In the genomic region with DNA sequence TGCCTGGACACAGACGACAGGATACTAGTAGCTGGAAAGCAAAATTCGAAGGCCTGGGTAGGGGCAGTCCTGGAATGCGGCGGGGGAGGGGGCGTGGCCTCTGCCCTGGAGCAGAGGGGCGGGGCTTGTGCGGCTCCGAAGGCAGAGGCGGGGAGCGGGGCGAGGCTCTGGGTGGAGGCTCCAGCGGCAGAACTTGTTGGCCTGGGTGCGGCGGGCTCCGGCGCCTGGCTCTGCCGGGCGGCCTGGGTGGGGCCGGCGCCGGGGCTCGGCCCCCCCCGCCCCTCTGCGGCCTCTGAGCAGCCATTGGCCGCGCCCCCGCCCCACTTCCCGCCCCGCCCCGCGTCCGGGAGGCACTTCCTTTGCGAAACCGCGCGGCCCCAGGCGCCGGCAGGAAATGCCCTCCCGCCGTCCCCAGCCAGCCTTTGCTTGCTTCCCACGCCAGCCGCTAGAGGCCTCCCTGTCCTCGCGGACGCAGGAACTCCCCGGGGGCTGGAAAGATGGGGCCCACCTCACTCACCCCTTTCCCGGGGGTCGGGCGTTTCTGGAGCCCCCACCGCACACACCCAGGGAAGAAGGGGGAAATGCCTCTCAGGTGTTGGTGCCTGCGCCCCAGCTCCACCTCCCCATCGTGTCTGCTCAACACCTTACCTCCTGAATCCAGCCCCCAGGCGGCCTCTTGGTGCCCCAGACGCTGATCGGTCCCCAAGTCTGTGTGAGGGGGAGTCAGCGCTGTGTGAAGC, we compare ENCODE assay signal across 8 cellular contexts. TPM values are rescaled to one million over a fixed set of nuclear protein-coding genes. Genes with fewer than 3 reads are reported as not detected.
DNase-seq lines count a peak whose midpoint lies in the region; ATAC-seq and TF ChIP-seq lines count a peak whose summit lies in the region.

No MANE protein-coding gene starts in this region.

- peak overlapping the region; percentile 83 to 92 (median 89) for H3K4me3 Mint-ChIP-seq in immature natural killer cell

- WGBS in mammary epithelial cell (ENCODE audit: low coverage, missing lambda C conversion rate): 9% methylated on average over 5 of the region's 56 CpGs

- in situ Hi-C loops in GM18951 (cut with MboI; ENCODE audit: low sequenced_read_pairs, unreplicated experiment) (loop anchor here (25.0 kb wide), 1 partner anchor 431 kb away; a partner anchor contains a TSS), mammary epithelial cell (cut with MboI; ENCODE audit: low sequenced_read_pairs in 2 of 2) (loop anchor here in 1 of 2 donors (5.0 kb wide), 1 partner anchor 61 kb away; no protein-coding TSS in a partner anchor)

- CTCF ChIA-PET in mammary epithelial cell (lab: Charles Lee; ENCODE audit: low non-redundant PET): interaction anchor here (0.7 kb wide), 1 partner anchor 33 kb away, joined by 3 read pairs; no protein-coding TSS in a partner anchor

- intact Hi-C loops in mammary epithelial cell (cut with micrococcal nuclease): loop anchor here (1.0 kb wide), 3 partner anchors 60 to 242 kb away; no protein-coding TSS in a partner anchor

- peaks cover 0 to 10% (median 4%) of the 10 kb centered on the region in 3 donors for H3K36me3 Mint-ChIP-seq in immature natural killer cell

- H2AFZ ChIP-seq in mammary epithelial cell (ENCODE audit: low read depth, low read length): peak overlapping the region; percentile 71

- DNase-seq in AG09319 (ENCODE audit: extremely low read depth, low read depth) (peak; percentile 92), NCI-H2196 treated with DMSO at 0.1 percent for 48 hours (lab: John Stamatoyannopoulos, UW; ENCODE audit: unreplicated experiment) (peak; percentile 94), WERI-Rb-1 (peak; percentile 97), mammary epithelial cell (peak; percentile 92), immature natural killer cell (peak; percentile 90 to 94 (median 93)), smooth muscle cell of the brain vasculature (ENCODE audit: low read depth, low spot score) (peak; percentile 79)

- no TSS peak for BruUV-seq in mammary epithelial cell (replicated peaks; lab: Mats Ljungman, UMichigan)

- H3K27me3 Mint-ChIP-seq in immature natural killer cell (ENCODE audit: low read depth in 3 of 3): peaks cover 7 to 26% (median 25%) of the 10 kb centered on the region in 3 donors

- peak overlapping the region; percentile 92 for H3K4me2 ChIP-seq in mammary epithelial cell (ENCODE audit: insufficient read depth, low read depth, low read length)

- peak overlapping the region; percentile 41 for H3K9ac ChIP-seq in mammary epithelial cell (ENCODE audit: insufficient read depth, low read length)

- H3K27ac ChIP-seq in WERI-Rb-1 (peak overlapping the region; percentile 87), mammary epithelial cell (ENCODE audit: insufficient read depth, low read depth, low read length) (peak overlapping the region; percentile 58)

- H3K4me3 ChIP-seq in WERI-Rb-1 (ENCODE audit: low read depth, low read length) (peak overlapping the region; percentile 46), mammary epithelial cell (replicated peaks in 1 of 3; ENCODE audit: insufficient read depth in 1 of 3, low read depth in 2 of 3, low read length in 3 of 3) (peak overlapping the region; percentile 29 to 45 (median 33))

- H3K27me3 ChIP-seq in WERI-Rb-1 (ENCODE audit: insufficient read depth, low read depth, severe bottlenecking) (no peaks in the 10 kb centered on the region), mammary epithelial cell (ENCODE audit: insufficient read depth, low read length) (no peaks in the 10 kb centered on the region)

- H4K20me1 ChIP-seq in mammary epithelial cell (ENCODE audit: insufficient read depth, low read length): no peaks in the 10 kb centered on the region

- no peaks in the 10 kb centered on the region for H3K9me3 Mint-ChIP-seq in immature natural killer cell

- H3K36me3 ChIP-seq in WERI-Rb-1 (peaks cover 30% of the 10 kb centered on the region), mammary epithelial cell (ENCODE audit: insufficient read depth, low read length) (peaks cover 9% of the 10 kb centered on the region)

- H3K79me2 ChIP-seq in mammary epithelial cell (ENCODE audit: insufficient read depth, low read length): peaks cover 22% of the 10 kb centered on the region

- peaks cover 57 to 59% of the 10 kb centered on the region in 2 donors for H3K4me1 Mint-ChIP-seq in immature natural killer cell

- peak; percentile 47 for TF ChIP-seq POLR2A in GM18951 (IDR thresholded peaks at IDR 0.05; ENCODE audit: extremely low read depth, insufficient read depth, insufficient read length)

- dilution Hi-C loops in mammary epithelial cell (cut with HindIII; ENCODE audit: low sequenced_read_pairs): no loop called here

- TF ChIP-seq CTCF in AG09319 (IDR thresholded peaks at IDR 0.05; ENCODE audit: low read depth, low read length): peak; percentile 83
- peak; percentile 86 for TF ChIP-seq CTCF in WERI-Rb-1 (IDR thresholded peaks at IDR 0.05; ENCODE audit: low read depth, low read length)
- peak; percentile 45 to 87 for TF ChIP-seq CTCF in mammary epithelial cell (conservative IDR thresholded peaks at IDR 0.05 in 1 of 2, IDR thresholded peaks at IDR 0.05 in 1 of 2; ENCODE audit: extremely low read depth in 1 of 2, insufficient read depth in 1 of 2, low read depth in 1 of 2, low read length in 2 of 2)

- H3K9me3 ChIP-seq in WERI-Rb-1 (ENCODE audit: severe bottlenecking) (no peaks in the 10 kb centered on the region), mammary epithelial cell (replicated peaks; ENCODE audit: insufficient read depth, low read length) (no peaks in the 10 kb centered on the region)

- peaks cover 30% of the 10 kb centered on the region for H3K4me1 ChIP-seq in mammary epithelial cell (ENCODE audit: insufficient read depth, low read length)

- ATAC-seq in HG03159 (IDR thresholded peaks at IDR 0.05; ENCODE audit: unreplicated experiment): peak; percentile 68

- H3K27ac Mint-ChIP-seq in immature natural killer cell: peak overlapping the region; percentile 93 to 98 (median 96)

RNA-seq across cellular contexts. Expression of a gene that starts 6.7 kb away (rescaled TPM):
- 10 to 100 TPM; 27.0 to 58.0 TPM for total RNA-seq in mammary epithelial cell
- 79.1 TPM for polyA plus RNA-seq in mammary epithelial cell
- 123 TPM for polyA minus RNA-seq in mammary epithelial cell
- 10 to 100 TPM; 43.7 to 78.5 (median 61.8) TPM for polyA plus RNA-seq in immature natural killer cell

RNA-seq across cellular contexts. Expression of a gene that starts 12.5 kb away (rescaled TPM):
- total RNA-seq in mammary epithelial cell: not detected
- polyA plus RNA-seq in mammary epithelial cell: 0.01 TPM
- not detected for polyA minus RNA-seq in mammary epithelial cell
- polyA plus RNA-seq in immature natural killer cell: under 1 TPM in 2 of 3 donors, not detected in 1; 0.47 to 0.63 TPM

RNA-seq across cellular contexts. Expression of a gene that starts 24.3 kb away (rescaled TPM):
- total RNA-seq in mammary epithelial cell: under 1 TPM; 0.17 to 0.38 TPM
- polyA plus RNA-seq in mammary epithelial cell (0.51 TPM), immature natural killer cell (1 to 10 TPM in 2 of 3 donors, under 1 TPM in 1; 0.66 to 1.8 (median 1.2) TPM)
- not detected for polyA minus RNA-seq in mammary epithelial cell

RNA-seq across cellular contexts. Expression of a gene that starts 49.7 kb away (rescaled TPM):
- not detected for total RNA-seq in mammary epithelial cell
- not detected for polyA plus RNA-seq in mammary epithelial cell
- polyA minus RNA-seq in mammary epithelial cell: not detected
- polyA plus RNA-seq in immature natural killer cell: under 1 TPM in 1 of 3 donors, not detected in 2; 0.08 TPM

Comparison
In these comparisons a context has a peak if more than half of its experiments do, and no peak if none do; other contexts are left out.
1. Peak in every context shown above with its lines: DNase-seq, ATAC-seq, H3K4me3 ChIP-seq and H3K27ac ChIP-seq.